In the genomic region with DNA sequence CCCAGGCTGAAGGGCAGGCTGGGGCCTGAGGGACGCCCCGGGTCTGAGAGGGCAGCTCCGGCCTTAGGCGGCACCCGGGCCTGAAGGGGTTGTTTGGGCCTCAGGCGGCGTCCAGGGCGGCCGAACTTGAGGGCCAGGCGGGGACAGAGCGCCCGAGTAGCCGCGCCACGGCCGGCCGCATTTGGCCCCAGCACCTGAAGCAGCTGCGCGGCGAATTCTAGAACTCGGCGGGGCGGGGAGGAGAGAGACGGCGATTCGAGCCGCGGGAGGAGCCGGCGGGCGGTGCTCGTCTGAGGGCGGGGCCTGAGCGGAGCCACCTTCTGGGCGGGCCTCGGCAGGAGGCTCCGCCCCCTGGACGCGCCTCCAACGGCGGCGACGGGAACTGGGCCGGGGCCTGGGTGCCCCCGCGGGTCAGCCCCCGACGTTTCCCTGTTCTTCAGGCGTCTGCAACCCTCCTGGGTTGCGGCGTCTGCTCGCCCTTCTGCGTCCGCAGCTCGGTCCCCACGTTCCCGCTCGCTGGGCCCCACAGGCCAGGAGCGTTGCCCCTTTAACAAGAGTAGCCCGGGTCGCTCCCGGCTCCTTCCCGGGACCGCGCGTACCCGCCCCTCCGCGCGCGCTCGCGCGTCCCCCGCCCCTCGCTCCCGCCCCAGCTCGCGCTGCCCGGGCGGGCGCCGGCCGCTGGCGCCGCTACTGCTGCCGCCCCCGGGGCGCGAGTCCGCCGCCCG, we compare ENCODE assay signal across 8 cellular contexts. TPM values are rescaled to one million over a fixed set of nuclear protein-coding genes. Genes with fewer than 3 reads are reported as not detected.
DNase-seq lines count a peak whose midpoint lies in the region; ATAC-seq and TF ChIP-seq lines count a peak whose summit lies in the region.

A gene with protein sequence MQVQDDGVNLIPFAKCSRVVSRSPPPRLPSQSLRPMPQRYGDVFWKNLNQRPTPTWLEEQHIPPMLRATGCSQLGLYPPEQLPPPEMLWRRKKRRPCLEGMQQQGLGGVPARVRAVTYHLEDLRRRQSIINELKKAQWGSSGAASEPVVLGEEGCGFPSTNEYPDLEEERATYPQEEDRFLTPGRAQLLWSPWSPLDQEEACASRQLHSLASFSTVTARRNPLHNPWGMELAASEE (minus strand): TSS at position 221 of the 725 bp plus-strand sequence. CDS start 3,085 bp downstream, outside the sequence.
A gene (plus strand): TSS at position 649 of the 725 bp plus-strand sequence. CDS start 2,297 bp downstream, outside the sequence.

- H3K9me3 Mint-ChIP-seq in GM23338, result 0 out of 3 replicates have a peak, but pooled peaks cover 3% of the 10 kb centered on the region

- peaks cover 23% of the 10 kb centered on the region for H3K36me3 Mint-ChIP-seq in GM23338 (ENCODE audit: low read depth)

- H3K27ac ChIP-seq in GM23338 (ENCODE audit: low read depth) (peak within 1 kb of the TSS; percentile 45; the same call in 1 of the 2 replicates), neutrophil (peak within 1 kb of the TSS; percentile 83), substantia nigra (ENCODE audit: low read depth, low read length, poor library complexity, severe bottlenecking) (peak within 1 kb of the TSS; percentile 96)

- H3K9me2 ChIP-seq in GM23338 (ENCODE audit: insufficient read depth), result no peaks in the 10 kb centered on the region

- peak within 1 kb of the TSS; percentile 96 for H2AFZ ChIP-seq in GM23338

- H3K27me3 ChIP-seq in GM23338 (ENCODE audit: insufficient read depth) (peaks cover 11% of the 10 kb centered on the region; the same call in 1 of the 2 replicates), neutrophil (no peaks in the 10 kb centered on the region)

- H3K27me3 Mint-ChIP-seq in GM23338 (ENCODE audit: insufficient read depth, low read depth, poor library complexity), result peaks cover 32% of the 10 kb centered on the region

- TF ChIP-seq CTCF in GM23338 (conservative IDR thresholded peaks at IDR 0.05; ENCODE audit: low read depth in 2 of 2) (no peak), neutrophil (IDR thresholded peaks at IDR 0.05) (peak; percentile 78)

- peak; percentile 77 for ATAC-seq in GM23338

- peak within 1 kb of the TSS; percentile 98 for H3K4me2 ChIP-seq in GM23338

- H3K4me3 ChIP-seq in GM23338 (peak within 1 kb of the TSS; percentile 94), neutrophil (ENCODE audit: low read depth in 1 of 2, low read length in 1 of 2) (peak within 1 kb of the TSS; percentile 69 to 87)

- DNase-seq in ELF-1 (ENCODE audit: low read depth, low spot score), result peak; percentile 95
- DNase-seq in GM23338 (ENCODE audit: low spot score), result peak; percentile 96
- peak; percentile 53 to 58 for DNase-seq in Kasumi-1 (lab: John Stamatoyannopoulos, UW)
- peak; percentile 86 for DNase-seq in SHP77 treated with DMSO at 0.1 percent for 48 hours (lab: John Stamatoyannopoulos, UW)
- peak; percentile 68 to 88 (median 79) for DNase-seq in activated naive CD4-positive, alpha-beta T cell (lab: John Stamatoyannopoulos, UW)
- DNase-seq in foreskin melanocyte, result peak; percentile 74
- peak; percentile 68 to 98 (median 91) for DNase-seq in substantia nigra (lab: John Stamatoyannopoulos, UW)

- no peak within 1 kb of the TSS for H3K27ac Mint-ChIP-seq in GM23338

- H3F3A ChIP-seq in GM23338 (replicated peaks; ENCODE audit: low read depth), result 0 out of 2 replicates have a peak, but pooled peaks cover 2% of the 10 kb centered on the region

- H3K36me3 ChIP-seq in GM23338 (ENCODE audit: insufficient read depth) (peaks cover 5% of the 10 kb centered on the region; the same call in 1 of the 2 replicates), neutrophil (peaks cover 22% of the 10 kb centered on the region)

- H3K4me1 ChIP-seq in GM23338 (ENCODE audit: insufficient read depth), result peaks cover 19% of the 10 kb centered on the region; the same call in 1 of the 2 replicates
- peaks cover 30 to 36% of the 10 kb centered on the region in 2 experiments for H3K4me1 ChIP-seq in neutrophil (ENCODE audit: control insufficient read depth in 1 of 2, insufficient read depth in 1 of 2, low read depth in 1 of 2, low read length in 1 of 2)

- H3K79me2 ChIP-seq in GM23338 (replicated peaks; ENCODE audit: insufficient read depth), result peaks cover 16% of the 10 kb centered on the region

- H3K4me3 Mint-ChIP-seq in GM23338, result peak within 1 kb of the TSS; percentile 85

- H3K9me3 ChIP-seq in neutrophil, result no peaks in the 10 kb centered on the region

- H4K20me1 ChIP-seq in GM23338 (replicated peaks; ENCODE audit: insufficient read depth), result no peaks in the 10 kb centered on the region; the same call in none of the 2 replicates

- H3K4me1 Mint-ChIP-seq in GM23338, result peaks cover 21% of the 10 kb centered on the region

TF ChIP-seq in GM23338, 12 proteins besides CTCF, POLR2A, EP300 and RAD21 (continues in another document):
- TF ChIP-seq ZNF331 (CRISPR knock-in tag; IDR thresholded peaks at IDR 0.05; ENCODE audit: low read depth) (no peak), CREB1 (CRISPR knock-in tag; IDR thresholded peaks at IDR 0.05; ENCODE audit: low read depth) (no peak), EZH2phosphoT487 (IDR thresholded peaks at IDR 0.05; ENCODE audit: unreplicated experiment) (no peak), ZNF114 (CRISPR knock-in tag; IDR thresholded peaks at IDR 0.05) (no peak), STAT1 (IDR thresholded peaks at IDR 0.05; ENCODE audit: unreplicated experiment) (peak; percentile 49)
- TF ChIP-seq, protein P1, sequence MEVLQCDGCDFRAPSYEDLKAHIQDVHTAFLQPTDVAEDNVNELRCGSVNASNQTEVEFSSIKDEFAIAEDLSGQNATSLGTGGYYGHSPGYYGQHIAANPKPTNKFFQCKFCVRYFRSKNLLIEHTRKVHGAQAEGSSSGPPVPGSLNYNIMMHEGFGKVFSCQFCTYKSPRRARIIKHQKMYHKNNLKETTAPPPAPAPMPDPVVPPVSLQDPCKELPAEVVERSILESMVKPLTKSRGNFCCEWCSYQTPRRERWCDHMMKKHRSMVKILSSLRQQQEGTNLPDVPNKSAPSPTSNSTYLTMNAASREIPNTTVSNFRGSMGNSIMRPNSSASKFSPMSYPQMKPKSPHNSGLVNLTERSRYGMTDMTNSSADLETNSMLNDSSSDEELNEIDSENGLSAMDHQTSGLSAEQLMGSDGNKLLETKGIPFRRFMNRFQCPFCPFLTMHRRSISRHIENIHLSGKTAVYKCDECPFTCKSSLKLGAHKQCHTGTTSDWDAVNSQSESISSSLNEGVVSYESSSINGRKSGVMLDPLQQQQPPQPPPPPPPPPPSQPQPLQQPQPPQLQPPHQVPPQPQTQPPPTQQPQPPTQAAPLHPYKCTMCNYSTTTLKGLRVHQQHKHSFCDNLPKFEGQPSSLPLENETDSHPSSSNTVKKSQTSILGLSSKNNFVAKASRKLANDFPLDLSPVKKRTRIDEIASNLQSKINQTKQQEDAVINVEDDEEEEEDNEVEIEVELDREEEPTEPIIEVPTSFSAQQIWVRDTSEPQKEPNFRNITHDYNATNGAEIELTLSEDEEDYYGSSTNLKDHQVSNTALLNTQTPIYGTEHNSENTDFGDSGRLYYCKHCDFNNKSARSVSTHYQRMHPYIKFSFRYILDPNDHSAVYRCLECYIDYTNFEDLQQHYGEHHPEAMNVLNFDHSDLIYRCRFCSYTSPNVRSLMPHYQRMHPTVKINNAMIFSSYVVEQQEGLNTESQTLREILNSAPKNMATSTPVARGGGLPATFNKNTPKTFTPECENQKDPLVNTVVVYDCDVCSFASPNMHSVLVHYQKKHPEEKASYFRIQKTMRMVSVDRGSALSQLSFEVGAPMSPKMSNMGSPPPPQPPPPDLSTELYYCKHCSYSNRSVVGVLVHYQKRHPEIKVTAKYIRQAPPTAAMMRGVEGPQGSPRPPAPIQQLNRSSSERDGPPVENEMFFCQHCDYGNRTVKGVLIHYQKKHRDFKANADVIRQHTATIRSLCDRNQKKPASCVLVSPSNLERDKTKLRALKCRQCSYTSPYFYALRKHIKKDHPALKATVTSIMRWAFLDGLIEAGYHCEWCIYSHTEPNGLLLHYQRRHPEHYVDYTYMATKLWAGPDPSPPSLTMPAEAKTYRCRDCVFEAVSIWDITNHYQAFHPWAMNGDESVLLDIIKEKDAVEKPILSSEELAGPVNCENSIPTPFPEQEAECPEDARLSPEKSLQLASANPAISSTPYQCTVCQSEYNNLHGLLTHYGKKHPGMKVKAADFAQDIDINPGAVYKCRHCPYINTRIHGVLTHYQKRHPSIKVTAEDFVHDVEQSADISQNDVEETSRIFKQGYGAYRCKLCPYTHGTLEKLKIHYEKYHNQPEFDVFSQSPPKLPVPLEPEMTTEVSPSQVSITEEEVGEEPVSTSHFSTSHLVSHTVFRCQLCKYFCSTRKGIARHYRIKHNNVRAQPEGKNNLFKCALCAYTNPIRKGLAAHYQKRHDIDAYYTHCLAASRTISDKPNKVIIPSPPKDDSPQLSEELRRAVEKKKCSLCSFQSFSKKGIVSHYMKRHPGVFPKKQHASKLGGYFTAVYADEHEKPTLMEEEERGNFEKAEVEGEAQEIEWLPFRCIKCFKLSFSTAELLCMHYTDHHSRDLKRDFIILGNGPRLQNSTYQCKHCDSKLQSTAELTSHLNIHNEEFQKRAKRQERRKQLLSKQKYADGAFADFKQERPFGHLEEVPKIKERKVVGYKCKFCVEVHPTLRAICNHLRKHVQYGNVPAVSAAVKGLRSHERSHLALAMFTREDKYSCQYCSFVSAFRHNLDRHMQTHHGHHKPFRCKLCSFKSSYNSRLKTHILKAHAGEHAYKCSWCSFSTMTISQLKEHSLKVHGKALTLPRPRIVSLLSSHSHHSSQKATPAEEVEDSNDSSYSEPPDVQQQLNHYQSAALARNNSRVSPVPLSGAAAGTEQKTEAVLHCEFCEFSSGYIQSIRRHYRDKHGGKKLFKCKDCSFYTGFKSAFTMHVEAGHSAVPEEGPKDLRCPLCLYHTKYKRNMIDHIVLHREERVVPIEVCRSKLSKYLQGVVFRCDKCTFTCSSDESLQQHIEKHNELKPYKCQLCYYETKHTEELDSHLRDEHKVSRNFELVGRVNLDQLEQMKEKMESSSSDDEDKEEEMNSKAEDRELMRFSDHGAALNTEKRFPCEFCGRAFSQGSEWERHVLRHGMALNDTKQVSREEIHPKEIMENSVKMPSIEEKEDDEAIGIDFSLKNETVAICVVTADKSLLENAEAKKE (CRISPR knock-in tag; IDR thresholded peaks at IDR 0.05), result no peak
- TF ChIP-seq, protein P2, sequence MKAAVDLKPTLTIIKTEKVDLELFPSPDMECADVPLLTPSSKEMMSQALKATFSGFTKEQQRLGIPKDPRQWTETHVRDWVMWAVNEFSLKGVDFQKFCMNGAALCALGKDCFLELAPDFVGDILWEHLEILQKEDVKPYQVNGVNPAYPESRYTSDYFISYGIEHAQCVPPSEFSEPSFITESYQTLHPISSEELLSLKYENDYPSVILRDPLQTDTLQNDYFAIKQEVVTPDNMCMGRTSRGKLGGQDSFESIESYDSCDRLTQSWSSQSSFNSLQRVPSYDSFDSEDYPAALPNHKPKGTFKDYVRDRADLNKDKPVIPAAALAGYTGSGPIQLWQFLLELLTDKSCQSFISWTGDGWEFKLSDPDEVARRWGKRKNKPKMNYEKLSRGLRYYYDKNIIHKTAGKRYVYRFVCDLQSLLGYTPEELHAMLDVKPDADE (IDR thresholded peaks at IDR 0.05), result no peak

RNA-seq across cellular contexts. Expression of the first gene that starts in this region (rescaled TPM):
- total RNA-seq in GM23338 (2014; rRNA removed; shearing (Covaris generic)), result 2.1 TPM in 1 of 2 replicates, not detected in the other
- polyA plus RNA-seq in GM23338 (2016; fragmentation: Nextera tagmentation; extraction: Ambion mirVana), result 1.1 and 1.3 TPM in 2 replicates

RNA-seq across cellular contexts. Expression of the second gene that starts in this region (rescaled TPM):
- total RNA-seq in GM23338 (2014; rRNA removed; shearing (Covaris generic)), result 56.4 and 61.4 TPM in 2 replicates
- polyA plus RNA-seq in GM23338 (2016; fragmentation: Nextera tagmentation; extraction: Ambion mirVana), result 13.5 and 16.8 TPM in 2 replicates

Comparison
In these comparisons a context has a peak if more than half of its experiments do, and no peak if none do; other contexts are left out.
1. Peak in every context shown above with its lines: DNase-seq, ATAC-seq, H3K4me3 ChIP-seq and H3K27ac ChIP-seq.
2. H3K27ac ChIP-seq: peak in every context shown above with its lines; median percentile 96 in substantia nigra; 83 in neutrophil; 45 in GM23338.